11 cellular contexts compared by ENCODE assay signal in the genomic region with DNA sequence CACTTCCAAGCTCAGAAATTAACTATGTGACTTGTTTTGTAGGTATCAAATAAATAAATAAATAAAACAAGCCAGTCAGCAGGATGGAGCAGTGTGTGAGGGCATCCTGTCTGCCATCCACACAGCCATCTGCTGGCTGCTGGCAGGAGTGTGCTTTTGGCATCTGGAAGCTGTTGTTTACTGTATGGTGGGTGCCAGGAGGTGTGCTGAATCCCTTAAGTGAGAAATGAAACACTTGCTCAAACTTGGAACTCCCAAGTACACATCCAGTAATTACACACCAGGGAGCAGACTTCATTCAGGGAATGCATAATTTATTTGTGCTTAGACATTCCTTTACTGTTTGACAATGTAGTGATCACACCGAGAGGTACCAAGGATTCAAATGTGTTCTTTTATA. TPM values are rescaled to one million over a fixed set of nuclear protein-coding genes. Genes with fewer than 3 reads are reported as not detected.
A peak's percentile ranks its signal among the peaks of the same experiment; 100 is the strongest.
DNase-seq lines count a peak whose midpoint lies in the region; ATAC-seq, FAIRE-seq and TF ChIP-seq lines count a peak whose summit lies in the region.
"Had no signal": no experiment of that assay in that cellular context is flagged by ENCODE, and none has a peak within 500 bp of the region (broad histone marks: within the 10 kb centered on the region; RNA-seq: fewer than 3 reads in every experiment).

No MANE protein-coding gene starts in this region.

- H3K9me3 Mint-ChIP-seq in glutamatergic neuron (ENCODE audit: unreplicated experiment): no peaks in the 10 kb centered on the region
- H3K9me3 Mint-ChIP-seq in activated CD4-positive, alpha-beta memory T cell treated with anti-CD3 and anti-CD28 coated beads, Interleukin-2, amount 10 ng/mL, durations not matched to agents 7 days and 5 days: no peaks in the 10 kb centered on the region
- H3K9me3 Mint-ChIP-seq: natural killer cell had no signal

- peaks cover 2% of the 10 kb centered on the region for H3K27me3 Mint-ChIP-seq in glutamatergic neuron (ENCODE audit: unreplicated experiment)
- no peaks in the 10 kb centered on the region for H3K27me3 Mint-ChIP-seq in activated CD4-positive, alpha-beta memory T cell treated with anti-CD3 and anti-CD28 coated beads, Interleukin-2, amount 10 ng/mL, durations not matched to agents 7 days and 5 days

- H3K9me3 ChIP-seq in PC-9 (ENCODE audit: insufficient read depth, low read depth): no peaks in the 10 kb centered on the region
- no peaks in the 10 kb centered on the region for H3K9me3 ChIP-seq in MM.1S (replicated peaks; ENCODE audit: insufficient read depth, low read length)

- H3K4me1 Mint-ChIP-seq in glutamatergic neuron (ENCODE audit: low read depth, unreplicated experiment): no peaks in the 10 kb centered on the region
- peaks cover 5% of the 10 kb centered on the region for H3K4me1 Mint-ChIP-seq in activated CD4-positive, alpha-beta memory T cell treated with anti-CD3 and anti-CD28 coated beads, Interleukin-2, amount 10 ng/mL, durations not matched to agents 7 days and 5 days

- H3K4me1 ChIP-seq in PC-9 (replicated peaks; ENCODE audit: insufficient read depth): no peaks in the 10 kb centered on the region
- H3K4me1 ChIP-seq in MM.1S (ENCODE audit: low read length): no peaks in the 10 kb centered on the region

- no TSS peak for BruUV-seq in PC-9 (replicated peaks; lab: Mats Ljungman, UMichigan)

- no peak overlapping the region for H3K4me3 ChIP-seq in AG04449 (ENCODE audit: low read depth, low read length)
- no peak overlapping the region for H3K4me3 ChIP-seq in PC-9
- no peak overlapping the region for H3K4me3 ChIP-seq in MM.1S (ENCODE audit: low read length)

- H3K27me3 ChIP-seq in PC-9 (ENCODE audit: insufficient read depth, low read depth) (no peaks in the 10 kb centered on the region), MM.1S (replicated peaks; ENCODE audit: insufficient read depth, low read length) (no peaks in the 10 kb centered on the region)

- no peak for DNase-seq in AG04449 (ENCODE audit: low read depth, low spot score)
- peak; percentile 45 for DNase-seq in H54 (ENCODE audit: insufficient read length, low spot score)
- no peak for DNase-seq in PC-9
- no peak for DNase-seq in glutamatergic neuron
- DNase-seq in activated CD4-positive, alpha-beta memory T cell treated with anti-CD3 and anti-CD28 coated beads, Interleukin-2, amount 10 ng/mL, durations not matched to agents 7 days and 5 days: no peak
- DNase-seq in MM.1S: no peak
- no peak for DNase-seq in GM19240 (ENCODE audit: insufficient read length, low spot score)
- DNase-seq: activated CD8-positive, alpha-beta memory T cell treated with anti-CD3 and anti-CD28 coated beads, Interleukin-2, amount 50 U/mL, for 48 hours; natural killer cell; NCI-H1930 had no signal

- no peaks in the 10 kb centered on the region for H3K79me2 ChIP-seq in PC-9 (ENCODE audit: low read depth)
- no peaks in the 10 kb centered on the region for H3K79me2 ChIP-seq in MM.1S (ENCODE audit: low read length)

- H3K9ac ChIP-seq in MM.1S (ENCODE audit: low read length): no peak overlapping the region

- H3K27ac ChIP-seq in PC-9 (no peak overlapping the region), MM.1S (ENCODE audit: low read length) (no peak overlapping the region)

- H3K36me3 ChIP-seq in PC-9 (ENCODE audit: low read depth) (no peaks in the 10 kb centered on the region), MM.1S (replicated peaks; ENCODE audit: insufficient read depth, low read length) (no peaks in the 10 kb centered on the region)

- POLR2A ChIA-PET in AG04449 (lab: Yijun Ruan, JAX): no interaction called here
- POLR2A ChIA-PET in PC-9 (lab: Charles Lee; ENCODE audit: unreplicated experiment): no interaction called here
- POLR2A ChIA-PET in activated CD4-positive, alpha-beta memory T cell treated with anti-CD3 and anti-CD28 coated beads, Interleukin-2, amount 10 ng/mL, durations not matched to agents 7 days and 5 days (lab: Charles Lee): no interaction called here

- no peak overlapping the region for H3K27ac Mint-ChIP-seq in glutamatergic neuron (ENCODE audit: unreplicated experiment)
- H3K27ac Mint-ChIP-seq in activated CD4-positive, alpha-beta memory T cell treated with anti-CD3 and anti-CD28 coated beads, Interleukin-2, amount 10 ng/mL, durations not matched to agents 7 days and 5 days: no peak overlapping the region
- H3K27ac Mint-ChIP-seq: natural killer cell had no signal

- H3K4me2 ChIP-seq in PC-9 (no peak overlapping the region), MM.1S (ENCODE audit: low read depth, low read length) (no peak overlapping the region)

- FAIRE-seq in H54 (lab: Jason Lieb, UNC): peak; percentile 48

- no peak overlapping the region for H2AFZ ChIP-seq in PC-9
- no peak overlapping the region for H2AFZ ChIP-seq in MM.1S (ENCODE audit: low read length)

- H4K20me1 ChIP-seq in PC-9 (ENCODE audit: insufficient read depth) (no peaks in the 10 kb centered on the region), MM.1S (ENCODE audit: insufficient read depth, low read length) (no peaks in the 10 kb centered on the region)

- no peak for TF ChIP-seq POLR2A in H54 (IDR thresholded peaks at IDR 0.05; ENCODE audit: low read depth, low read length)

- intact Hi-C loops in PC-9 (cut with micrococcal nuclease; ENCODE audit: unreplicated experiment): no loop called here

- TF ChIP-seq CTCF in AG04449 (IDR thresholded peaks at IDR 0.05; ENCODE audit: insufficient read depth, low read length, missing control alignments) (peak; percentile 27), PC-9 (conservative IDR thresholded peaks at IDR 0.05) (peak; percentile 45; the same call in 1 of the 2 replicates), glutamatergic neuron (IDR thresholded peaks at IDR 0.05; ENCODE audit: partially characterized antibody, unreplicated experiment) (peak; percentile 9), MM.1S (IDR thresholded peaks at IDR 0.05; ENCODE audit: low read length) (no peak)

- no peaks in the 10 kb centered on the region for H3K9me2 ChIP-seq in PC-9 (ENCODE audit: insufficient read depth)
- no peaks in the 10 kb centered on the region for H3K9me2 ChIP-seq in MM.1S (replicated peaks; ENCODE audit: insufficient read depth, low read length)

- CTCF ChIA-PET in AG04449 (lab: Yijun Ruan, JAX) (interaction anchor here (1.4 kb wide), 1 partner anchor 16 kb away, joined by 3 read pairs; no protein-coding TSS in a partner anchor), PC-9 (lab: Charles Lee) (no interaction called here)
- CTCF ChIA-PET in activated CD4-positive, alpha-beta memory T cell treated with anti-CD3 and anti-CD28 coated beads, Interleukin-2, amount 10 ng/mL, durations not matched to agents 7 days and 5 days (lab: Charles Lee): no interaction called here

- no peak for ATAC-seq in GM21447 (IDR thresholded peaks at IDR 0.05; ENCODE audit: unreplicated experiment)
- ATAC-seq: natural killer cell had no signal

- H3K4me3 Mint-ChIP-seq in glutamatergic neuron (ENCODE audit: unreplicated experiment): no peak overlapping the region
- no peak overlapping the region for H3K4me3 Mint-ChIP-seq in activated CD4-positive, alpha-beta memory T cell treated with anti-CD3 and anti-CD28 coated beads, Interleukin-2, amount 10 ng/mL, durations not matched to agents 7 days and 5 days
- H3K4me3 Mint-ChIP-seq: natural killer cell had no signal

- no peaks in the 10 kb centered on the region for H3K36me3 Mint-ChIP-seq in glutamatergic neuron (ENCODE audit: unreplicated experiment)
- H3K36me3 Mint-ChIP-seq in activated CD4-positive, alpha-beta memory T cell treated with anti-CD3 and anti-CD28 coated beads, Interleukin-2, amount 10 ng/mL, durations not matched to agents 7 days and 5 days (ENCODE audit: low read depth): no peaks in the 10 kb centered on the region
- H3K36me3 Mint-ChIP-seq: natural killer cell had no signal

- H3F3A ChIP-seq in PC-9 (ENCODE audit: insufficient read depth, low read depth) (no peaks in the 10 kb centered on the region), MM.1S (ENCODE audit: insufficient read depth, low read length) (no peaks in the 10 kb centered on the region)

RNA-seq across cellular contexts. Expression of a gene that starts 16.9 kb away (rescaled TPM):
- total RNA-seq in PC-9 (2021) (143 and 174 TPM in 2 replicates), glutamatergic neuron (ENCODE audit: unreplicated experiment) (103 TPM)
- total RNA-seq in activated CD4-positive, alpha-beta memory T cell treated with anti-CD3 and anti-CD28 coated beads, Interleukin-2, amount 10 ng/mL, durations not matched to agents 7 days and 5 days: 10 to 100 TPM; 76.5 to 80.0 TPM
